Comparison of ENCODE assay signal across 8 cellular contexts in genomic region chr6:33416386-33417126, GRCh38. TPM values are rescaled to one million over a fixed set of nuclear protein-coding genes. Genes with fewer than 3 reads are reported as not detected.
DNase-seq lines count a peak whose midpoint lies in the region; ATAC-seq and TF ChIP-seq lines count a peak whose summit lies in the region.

No MANE protein-coding gene starts in this region.

- H3K36me3 ChIP-seq in Peyer's patch: peaks cover 0 to 37% (median 0%) of the 10 kb centered on the region in 3 donors
- H3K36me3 ChIP-seq in psoas muscle (ENCODE audit: insufficient read depth in 1 of 2, low read depth in 1 of 2): peaks cover 3 to 47% of the 10 kb centered on the region in 2 donors

- TF ChIP-seq POLR2A in Peyer's patch (IDR thresholded peaks at IDR 0.05): no peak

- 60 to 65% (median 60%) methylated on average over 12 of the region's 12 CpGs for WGBS in psoas muscle, 3 donors

- ATAC-seq in psoas muscle (no peak), HG02938 (IDR thresholded peaks at IDR 0.05; ENCODE audit: unreplicated experiment) (no peak), GM21447 (IDR thresholded peaks at IDR 0.05; ENCODE audit: unreplicated experiment) (no peak)

- H3K4me1 ChIP-seq in Peyer's patch (peaks cover 0 to 43% (median 15%) of the 10 kb centered on the region in 4 donors), psoas muscle (peaks cover 23% of the 10 kb centered on the region)

- TF ChIP-seq CTCF in GM12875 (IDR thresholded peaks at IDR 0.05; ENCODE audit: borderline replicate concordance, insufficient read depth, low read depth, low read length): no peak
- no peak for TF ChIP-seq CTCF in Peyer's patch (IDR thresholded peaks at IDR 0.05)
- no peak for TF ChIP-seq CTCF in epithelial cell of esophagus (IDR thresholded peaks at IDR 0.05; ENCODE audit: insufficient read depth, low read depth, low read length, missing control alignments)
- no peak for TF ChIP-seq CTCF in psoas muscle (IDR thresholded peaks at IDR 0.05)

- peak overlapping the region; percentile 54 for H3K4me3 ChIP-seq in GM12875 (ENCODE audit: low read depth, low read length)
- H3K4me3 ChIP-seq in Peyer's patch: peak overlapping the region; percentile 59 to 78 (median 64)
- peak overlapping the region; percentile 98 for H3K4me3 ChIP-seq in epithelial cell of esophagus (ENCODE audit: low read length)
- peak overlapping the region; percentile 73 for H3K4me3 ChIP-seq in psoas muscle

- H3K27ac ChIP-seq in Peyer's patch (peak overlapping the region; percentile 89 to 95 (median 90)), psoas muscle (no peak overlapping the region)

- H3K27me3 ChIP-seq in Peyer's patch (no peaks in the 10 kb centered on the region), psoas muscle (ENCODE audit: insufficient read depth in 3 of 3, low read length in 2 of 3) (no peaks in the 10 kb centered on the region)

- DNase-seq in Peyer's patch (no peak), epithelial cell of esophagus (ENCODE audit: low read depth) (no peak), psoas muscle (no peak), OCI-M1 (lab: John Stamatoyannopoulos, UW) (no peak), iPS-NIHi7 (ENCODE audit: extremely low spot score) (no peak)

- intact Hi-C loops in psoas muscle (cut with DNase I): loop anchor here in 1 of 2 donors (10.0 kb wide), 1 partner anchor 212 kb away; the partner anchor contains the start of genes HSD17B8, RING1, RXRB and SLC39A7

- H3K9me3 ChIP-seq in Peyer's patch: no peaks in the 10 kb centered on the region
- H3K9me3 ChIP-seq in psoas muscle: no peaks in the 10 kb centered on the region

RNA-seq across cellular contexts. Expression of gene CUTA, which starts 1.4 kb away (rescaled TPM):
- total RNA-seq in Peyer's patch (100 to 1,000 TPM in 2 of 4 donors, 10 to 100 TPM in 2; 43.7 to 134 (median 96.2) TPM), psoas muscle (100 to 1,000 TPM in 2 of 4 donors, 10 to 100 TPM in 2; 75.4 to 121 (median 95.6) TPM)
- 100 to 1,000 TPM in 2 of 3 donors, 10 to 100 TPM in 1; 99.9 to 126 (median 125) TPM for polyA plus RNA-seq in psoas muscle

RNA-seq across cellular contexts. Expression of gene SYNGAP1, which starts 3.3 kb away (rescaled TPM):
- 10 to 100 TPM in 3 of 4 donors, 1 to 10 TPM in 1; 5.4 to 42.1 (median 15.0) TPM for total RNA-seq in Peyer's patch
- total RNA-seq in psoas muscle: 1 to 10 TPM; 1.9 to 4.3 (median 2.2) TPM
- 1 to 10 TPM in 2 of 3 donors, under 1 TPM in 1; 0.70 to 2.2 (median 1.5) TPM for polyA plus RNA-seq in psoas muscle

RNA-seq across cellular contexts. Expression of gene PHF1, which starts 5.7 kb away (rescaled TPM):
- total RNA-seq in Peyer's patch (10 to 100 TPM; 46.8 to 86.1 (median 77.3) TPM), psoas muscle (10 to 100 TPM; 40.5 to 57.5 (median 50.5) TPM)
- 10 to 100 TPM; 65.6 to 84.8 (median 78.3) TPM for polyA plus RNA-seq in psoas muscle

RNA-seq across cellular contexts. Expression of gene KIFC1, which starts 24.9 kb away (rescaled TPM):
- total RNA-seq in Peyer's patch: 10 to 100 TPM; 10.9 to 28.1 (median 18.3) TPM
- total RNA-seq in psoas muscle: under 1 TPM in 3 of 4 donors, not detected in 1; 0.17 to 0.27 (median 0.25) TPM
- 1 to 10 TPM in 1 of 3 donors, under 1 TPM in 2; 0.15 to 1.0 (median 0.19) TPM for polyA plus RNA-seq in psoas muscle

RNA-seq across cellular contexts. Expression of gene ZBTB9, which starts 37.8 kb away (rescaled TPM):
- total RNA-seq in Peyer's patch (1 to 10 TPM in 2 of 4 donors, under 1 TPM in 1, not detected in 1; 0.70 to 5.0 (median 2.6) TPM), psoas muscle (1 to 10 TPM; 2.4 to 4.9 (median 3.9) TPM)
- 1 to 10 TPM; 1.9 to 5.2 (median 3.7) TPM for polyA plus RNA-seq in psoas muscle
